ENCODE assay signal across 12 cellular contexts in the genomic region with DNA sequence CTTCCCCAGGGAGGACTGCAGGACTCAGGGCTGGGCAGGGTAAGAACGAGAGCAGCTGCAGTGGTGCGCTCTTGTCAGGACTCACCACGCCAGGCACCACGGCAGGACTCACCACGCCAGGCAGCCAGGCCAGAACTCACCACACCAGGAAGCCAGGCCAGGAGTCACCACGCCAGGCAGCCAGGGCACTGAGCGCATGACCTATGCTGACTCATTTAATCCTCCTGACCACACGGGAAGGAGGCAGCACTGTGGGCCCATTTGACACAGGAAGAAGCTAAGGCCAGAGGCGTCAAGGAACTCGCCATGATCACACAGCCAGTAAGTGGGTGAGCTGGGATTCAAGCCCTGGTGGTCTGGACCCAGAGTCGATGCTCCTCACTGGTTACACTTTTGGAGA.
DNase-seq lines count a peak whose midpoint lies in the region; TF ChIP-seq lines count a peak whose summit lies in the region.
"Had no signal": no experiment of that assay in that cellular context is flagged by ENCODE, and none has a peak within 500 bp of the region (broad histone marks: within the 10 kb centered on the region; RNA-seq: fewer than 3 reads in every experiment).

No MANE protein-coding gene starts in this region.

- no peak overlapping the region for H3K4me2 ChIP-seq in BLaER1

- H3K27ac ChIP-seq in BLaER1 = peak overlapping the region; percentile 14; the same call in 1 of the 2 replicates

- DNase-seq in HT-29 (ENCODE audit: low spot score) = peak; percentile 26
- no peak for DNase-seq in activated T-helper 1 cell treated with anti-CD3 and anti-CD28 coated beads, Interleukin-12 subunit alpha, Interleukin-12 subunit beta, Interleukin-2, Interleukin-4 antibody, amounts not matched to agents 30 ng/mL and 10 ng/mL and 1 ng/mL, durations not matched to agents 14 hours and 24 hours and 36 hours (ENCODE audit: low spot score)
- DNase-seq in kidney tubule cell (ENCODE audit: low spot score) = peak; percentile 85
- DNase-seq in NCI-H1436 treated with DMSO at 0.1 percent for 48 hours (lab: John Stamatoyannopoulos, UW) = no peak
- no peak for DNase-seq in DMS 273 (lab: John Stamatoyannopoulos, UW; ENCODE audit: unreplicated experiment)
- no peak for DNase-seq in osteocyte (ENCODE audit: extremely low spot score, unreplicated experiment)
- no peak for DNase-seq in stimulated activated naive CD4-positive, alpha-beta T cell (lab: John Stamatoyannopoulos, UW)
- DNase-seq: activated CD4-positive, alpha-beta T cell treated with anti-CD3 and anti-CD28 coated beads for 4 hours; caudate nucleus; DMS 273 treated with DMSO at 0.1 percent for 48 hours; kidney had no signal

- peak overlapping the region; percentile 34 for H3K27ac Mint-ChIP-seq in activated T-helper 1 cell treated with anti-CD3 and anti-CD28 coated beads, Interleukin-12 subunit alpha, Interleukin-12 subunit beta, Interleukin-2, Interleukin-4 antibody, amounts not matched to agents 30 ng/mL and 10 ng/mL and 1 ng/mL, durations not matched to agents 14 hours and 24 hours and 36 hours
- no peak overlapping the region for H3K27ac Mint-ChIP-seq in osteocyte (ENCODE audit: unreplicated experiment)

- H3K9ac ChIP-seq in BLaER1 = no peak overlapping the region

- peaks cover 45% of the 10 kb centered on the region for H3K36me3 Mint-ChIP-seq in activated T-helper 1 cell treated with anti-CD3 and anti-CD28 coated beads, Interleukin-12 subunit alpha, Interleukin-12 subunit beta, Interleukin-2, Interleukin-4 antibody, amounts not matched to agents 30 ng/mL and 10 ng/mL and 1 ng/mL, durations not matched to agents 14 hours and 24 hours and 36 hours (ENCODE audit: low read depth)
- H3K36me3 Mint-ChIP-seq in osteocyte (ENCODE audit: unreplicated experiment) = peaks cover 18% of the 10 kb centered on the region

- H3K27me3 Mint-ChIP-seq in activated T-helper 1 cell treated with anti-CD3 and anti-CD28 coated beads, Interleukin-12 subunit alpha, Interleukin-12 subunit beta, Interleukin-2, Interleukin-4 antibody, amounts not matched to agents 30 ng/mL and 10 ng/mL and 1 ng/mL, durations not matched to agents 14 hours and 24 hours and 36 hours (ENCODE audit: insufficient read depth) = no peaks in the 10 kb centered on the region
- H3K27me3 Mint-ChIP-seq in osteocyte (ENCODE audit: unreplicated experiment) = no peaks in the 10 kb centered on the region

- no peak overlapping the region for H3K4me3 ChIP-seq in BLaER1

- H3K36me3 ChIP-seq in BLaER1 = peaks cover 15% of the 10 kb centered on the region; the same call in 1 of the 2 replicates

- H3K9me3 Mint-ChIP-seq in activated T-helper 1 cell treated with anti-CD3 and anti-CD28 coated beads, Interleukin-12 subunit alpha, Interleukin-12 subunit beta, Interleukin-2, Interleukin-4 antibody, amounts not matched to agents 30 ng/mL and 10 ng/mL and 1 ng/mL, durations not matched to agents 14 hours and 24 hours and 36 hours = no peaks in the 10 kb centered on the region
- H3K9me3 Mint-ChIP-seq in osteocyte (ENCODE audit: unreplicated experiment) = no peaks in the 10 kb centered on the region

- no peaks in the 10 kb centered on the region for H4K20me1 ChIP-seq in BLaER1

- peaks cover 11% of the 10 kb centered on the region for H3K4me1 Mint-ChIP-seq in activated T-helper 1 cell treated with anti-CD3 and anti-CD28 coated beads, Interleukin-12 subunit alpha, Interleukin-12 subunit beta, Interleukin-2, Interleukin-4 antibody, amounts not matched to agents 30 ng/mL and 10 ng/mL and 1 ng/mL, durations not matched to agents 14 hours and 24 hours and 36 hours (ENCODE audit: low read depth)
- no peaks in the 10 kb centered on the region for H3K4me1 Mint-ChIP-seq in osteocyte (ENCODE audit: unreplicated experiment)

- intact Hi-C loops in activated T-helper 1 cell treated with anti-CD3 and anti-CD28 coated beads, Interleukin-12 subunit alpha, Interleukin-12 subunit beta, Interleukin-2, Interleukin-4 antibody, amounts not matched to agents 30 ng/mL and 10 ng/mL and 1 ng/mL, durations not matched to agents 14 hours and 24 hours and 36 hours (cut with micrococcal nuclease) = no loop called here

- TF ChIP-seq CTCF in osteocyte (IDR thresholded peaks at IDR 0.05) = no peak

- no peak overlapping the region for H3K4me3 Mint-ChIP-seq in activated T-helper 1 cell treated with anti-CD3 and anti-CD28 coated beads, Interleukin-12 subunit alpha, Interleukin-12 subunit beta, Interleukin-2, Interleukin-4 antibody, amounts not matched to agents 30 ng/mL and 10 ng/mL and 1 ng/mL, durations not matched to agents 14 hours and 24 hours and 36 hours
- H3K4me3 Mint-ChIP-seq in osteocyte (ENCODE audit: unreplicated experiment) = no peak overlapping the region

- H3K27me3 ChIP-seq in BLaER1 = no peaks in the 10 kb centered on the region

- H3K4me1 ChIP-seq in BLaER1 = peaks cover 9% of the 10 kb centered on the region

- no peaks in the 10 kb centered on the region for H3K9me3 ChIP-seq in BLaER1

Comparison
In these comparisons a context has a peak if more than half of its experiments do, and no peak if none do; other contexts are left out.
1. DNase-seq: peak in HT-29 (single experiment) and kidney tubule cell (single experiment); none in activated T-helper 1 cell treated with anti-CD3 and anti-CD28 coated beads, Interleukin-12 subunit alpha, Interleukin-12 subunit beta, Interleukin-2, Interleukin-4 antibody, amounts not matched to agents 30 ng/mL and 10 ng/mL and 1 ng/mL, durations not matched to agents 14 hours and 24 hours and 36 hours (single experiment), NCI-H1436 treated with DMSO at 0.1 percent for 48 hours (single experiment), DMS 273 (single experiment), osteocyte (single experiment) and stimulated activated naive CD4-positive, alpha-beta T cell (0 of 6).